Comparison of ENCODE assay signal across 27 cellular contexts in the genomic region with DNA sequence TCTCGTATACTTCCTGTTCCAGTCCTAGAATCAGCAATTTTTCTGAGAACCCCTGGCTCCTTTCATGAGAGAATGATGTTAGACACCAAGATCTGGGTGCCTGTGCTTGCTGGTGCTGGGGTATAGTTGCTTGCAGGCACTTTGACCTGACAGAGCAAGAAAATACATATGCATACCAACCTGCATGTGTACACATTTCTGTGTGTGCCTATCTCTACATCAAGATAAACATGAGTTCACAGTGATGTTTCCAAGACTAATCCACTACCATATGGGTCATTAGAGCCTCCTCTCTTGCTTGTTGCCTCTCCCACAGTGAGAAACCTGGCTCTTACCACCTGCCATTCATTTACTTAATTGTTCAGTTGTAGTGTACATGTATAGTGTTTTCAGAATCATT.
"Had no signal": no experiment of that assay in that cellular context is flagged by ENCODE, and none has a peak within 500 bp of the region (broad histone marks: within the 10 kb centered on the region; RNA-seq: fewer than 3 reads in every experiment).

No MANE protein-coding gene starts in this region.

- H3K4me1 Mint-ChIP-seq: activated B cell treated with CpG ODN at 0.5 μM for 24 hours; activated CD4-positive, alpha-beta T cell treated with anti-CD3 and anti-CD28 coated beads for 36 hours; stimulated activated naive B cell treated with anti-CD40 and anti-IgM and Interleukin-4, amounts not matched to agents 10 μg/mL and 1 μg/mL and 100 μg/mL, for 72 hours had no signal

- ATAC-seq: activated CD4-positive, alpha-beta T cell treated with anti-CD3 and anti-CD28 coated beads for 36 hours; gastrocnemius medialis; left ventricle myocardium superior; sciatic nerve; stimulated activated naive B cell treated with anti-CD40 and anti-IgM and Interleukin-4, amounts not matched to agents 10 μg/mL and 1 μg/mL and 100 μg/mL, for 72 hours had no signal

- H3K9me3 ChIP-seq: esophagus squamous epithelium, gastrocnemius medialis, thoracic aorta, upper lobe of left lung had no signal

- H3K4me1 ChIP-seq: esophagus squamous epithelium, gastrocnemius medialis, upper lobe of left lung had no signal

- H3K27ac ChIP-seq: esophagus squamous epithelium, gastrocnemius medialis, thoracic aorta, upper lobe of left lung had no signal

- DNase-seq: activated B cell treated with CpG ODN at 0.5 μM for 24 hours; activated CD4-positive, alpha-beta T cell treated with anti-CD3 and anti-CD28 coated beads for 36 hours; activated CD4-positive, alpha-beta T cell treated with anti-CD3 and anti-CD28 coated beads, Interleukin-2, amount 50 U/mL, for 4 hours; activated CD8-positive, alpha-beta memory T cell treated with anti-CD3 and anti-CD28 coated beads, Interleukin-2, amount 50 U/mL, for 48 hours; activated naive CD4-positive, alpha-beta T cell treated with Interleukin-2 at 50 U/mL for 16 hours; activated naive CD8-positive, alpha-beta T cell treated with anti-CD3 and anti-CD28 coated beads for 36 hours; activated T-cell treated with anti-CD3 and anti-CD28 coated beads, Interleukin-2, amount 50 U/mL, for 48 hours; cerebellar nuclear complex; cortex of kidney; endodermal cell; esophagus squamous epithelium; gastrocnemius medialis; hypothalamus; left ventricle myocardium superior; mammary epithelial cell; midbrain; nephron progenitor cell; occipital lobe; stimulated activated CD4-positive, alpha-beta T cell treated with anti-CD3 and anti-CD28 coated beads, Interleukin-15, amount 100 ng/mL, for 24 hours; stimulated activated CD8-positive, alpha-beta memory T cell treated with anti-CD3 and anti-CD28 coated beads, Interleukin-4, amount 100 ng/mL, for 48 hours; stimulated activated naive B cell treated with anti-CD40 and anti-IgM and Interleukin-4, amounts not matched to agents 10 μg/mL and 1 μg/mL and 100 μg/mL, for 72 hours; T1000; upper lobe of left lung had no signal

- H3K4me2 ChIP-seq: smooth muscle cell had no signal

- H3K27me3 Mint-ChIP-seq: activated B cell treated with CpG ODN at 0.5 μM for 24 hours; activated CD4-positive, alpha-beta T cell treated with anti-CD3 and anti-CD28 coated beads for 36 hours; stimulated activated naive B cell treated with anti-CD40 and anti-IgM and Interleukin-4, amounts not matched to agents 10 μg/mL and 1 μg/mL and 100 μg/mL, for 72 hours had no signal

- H3K4me3 Mint-ChIP-seq: activated B cell treated with CpG ODN at 0.5 μM for 24 hours; activated CD4-positive, alpha-beta T cell treated with anti-CD3 and anti-CD28 coated beads for 36 hours; activated naive CD8-positive, alpha-beta T cell treated with anti-CD3 and anti-CD28 coated beads for 36 hours; endodermal cell; nephron progenitor cell; stimulated activated naive B cell treated with anti-CD40 and anti-IgM and Interleukin-4, amounts not matched to agents 10 μg/mL and 1 μg/mL and 100 μg/mL, for 72 hours; T-helper 1 cell treated with Interleukin-12 subunit alpha and Interleukin-12 subunit beta and Interleukin-4 antibody, amounts not matched to agents 30 μg/mL and 1 μg/mL, for 36 hours had no signal

- H3K27ac Mint-ChIP-seq: activated B cell treated with CpG ODN at 0.5 μM for 24 hours; activated CD4-positive, alpha-beta T cell treated with anti-CD3 and anti-CD28 coated beads for 36 hours; activated naive CD8-positive, alpha-beta T cell treated with anti-CD3 and anti-CD28 coated beads for 36 hours; endodermal cell; nephron progenitor cell; stimulated activated naive B cell treated with anti-CD40 and anti-IgM and Interleukin-4, amounts not matched to agents 10 μg/mL and 1 μg/mL and 100 μg/mL, for 72 hours; T-helper 1 cell treated with Interleukin-12 subunit alpha and Interleukin-12 subunit beta and Interleukin-4 antibody, amounts not matched to agents 30 μg/mL and 1 μg/mL, for 36 hours had no signal

- H3K4me3 ChIP-seq: esophagus squamous epithelium, gastrocnemius medialis, smooth muscle cell, thoracic aorta, upper lobe of left lung had no signal

- H3K9me3 Mint-ChIP-seq: activated B cell treated with CpG ODN at 0.5 μM for 24 hours; activated naive CD8-positive, alpha-beta T cell treated with anti-CD3 and anti-CD28 coated beads for 36 hours; endodermal cell; T-helper 1 cell treated with Interleukin-12 subunit alpha and Interleukin-12 subunit beta and Interleukin-4 antibody, amounts not matched to agents 30 μg/mL and 1 μg/mL, for 36 hours had no signal

- H3K27me3 ChIP-seq: gastrocnemius medialis, upper lobe of left lung had no signal

- H3K36me3 ChIP-seq: esophagus squamous epithelium, gastrocnemius medialis, thoracic aorta, upper lobe of left lung had no signal

- H3K36me3 Mint-ChIP-seq: activated naive CD8-positive, alpha-beta T cell treated with anti-CD3 and anti-CD28 coated beads for 36 hours; stimulated activated naive B cell treated with anti-CD40 and anti-IgM and Interleukin-4, amounts not matched to agents 10 μg/mL and 1 μg/mL and 100 μg/mL, for 72 hours had no signal
